ENCODE assay signal across 25 cellular contexts in genomic region chr6:159527351-159527750, GRCh38.
"Had no signal": no experiment of that assay in that cellular context is flagged by ENCODE, and none has a peak within 500 bp of the region (broad histone marks: within the 10 kb centered on the region; RNA-seq: fewer than 3 reads in every experiment).

No MANE protein-coding gene starts in this region.

- H3K4me1 ChIP-seq: body of pancreas, prostate gland, right atrium auricular region, upper lobe of right lung had no signal

- H3K9me3 Mint-ChIP-seq: activated B cell treated with CpG ODN at 0.5 μM for 24 hours; activated CD4-positive, alpha-beta memory T cell treated with anti-CD3 and anti-CD28 coated beads for 36 hours; activated naive CD4-positive, alpha-beta T cell treated with anti-CD3 and anti-CD28 coated beads, Interleukin-2, amount 50 U/mL, for 24 hours; dendritic cell treated with granulocyte-macrophage colony-stimulating factor and Interleukin-4, amounts not matched to agents 40 ng/mL and 50 ng/mL, for 4 days; natural killer cell treated with Interleukin-12 subunit alpha and Interleukin-12 subunit beta and Interleukin-15 and Interleukin-18, amount 100 ng/mL, for 72 hours had no signal

- DNase-seq: activated B cell treated with CpG ODN at 0.5 μM for 24 hours; activated CD4-positive, alpha-beta memory T cell treated with anti-CD3 and anti-CD28 coated beads for 36 hours; activated CD4-positive, alpha-beta T cell treated with anti-CD3 and anti-CD28 coated beads for 36 hours; activated CD8-positive, alpha-beta memory T cell treated with anti-CD3 and anti-CD28 coated beads, Interleukin-2, amount 10 ng/mL, durations not matched to agents 7 days and 5 days; activated gamma-delta T cell treated with Interleukin-2 at 50 U/mL for 16 hours; activated T-cell treated with anti-CD3 and anti-CD28 coated beads for 4 hours; anterior cingulate cortex; body of pancreas; effector CD4-positive, alpha-beta T cell; foreskin melanocyte; glutamatergic neuron; hippocampal formation; left cardiac atrium; ovary; stimulated activated CD4-positive, alpha-beta T cell treated with anti-CD3 and anti-CD28 coated beads, Interleukin-4, amount 100 ng/mL, for 24 hours; stimulated activated naive CD4-positive, alpha-beta T cell treated with Interleukin-2 at 50 U/mL for 16 hours; SW 1271; upper lobe of right lung had no signal

- H3K9me3 ChIP-seq: body of pancreas, neutrophil, ovary, prostate gland, right atrium auricular region, upper lobe of right lung had no signal

- H3K27ac Mint-ChIP-seq: activated B cell treated with CpG ODN at 0.5 μM for 24 hours; activated CD4-positive, alpha-beta memory T cell treated with anti-CD3 and anti-CD28 coated beads for 36 hours; activated CD4-positive, alpha-beta T cell treated with anti-CD3 and anti-CD28 coated beads for 36 hours; activated CD8-positive, alpha-beta memory T cell treated with anti-CD3 and anti-CD28 coated beads, Interleukin-2, amount 10 ng/mL, durations not matched to agents 7 days and 5 days; activated naive CD4-positive, alpha-beta T cell treated with anti-CD3 and anti-CD28 coated beads, Interleukin-2, amount 50 U/mL, for 24 hours; dendritic cell treated with granulocyte-macrophage colony-stimulating factor and Interleukin-4, amounts not matched to agents 40 ng/mL and 50 ng/mL, for 4 days; natural killer cell treated with Interleukin-12 subunit alpha and Interleukin-12 subunit beta and Interleukin-15 and Interleukin-18, amount 100 ng/mL, for 72 hours had no signal

- H3K27ac ChIP-seq: body of pancreas, cardiac muscle cell, neutrophil, ovary, prostate gland, right atrium auricular region, upper lobe of right lung had no signal

- H3K36me3 ChIP-seq: cardiac muscle cell, neutrophil, ovary, prostate gland, right atrium auricular region, upper lobe of right lung had no signal

- H3K36me3 Mint-ChIP-seq: activated CD4-positive, alpha-beta memory T cell treated with anti-CD3 and anti-CD28 coated beads for 36 hours; activated CD8-positive, alpha-beta memory T cell treated with anti-CD3 and anti-CD28 coated beads, Interleukin-2, amount 10 ng/mL, durations not matched to agents 7 days and 5 days; activated naive CD4-positive, alpha-beta T cell treated with anti-CD3 and anti-CD28 coated beads, Interleukin-2, amount 50 U/mL, for 24 hours; natural killer cell treated with Interleukin-12 subunit alpha and Interleukin-12 subunit beta and Interleukin-15 and Interleukin-18, amount 100 ng/mL, for 72 hours had no signal

- H3K4me3 Mint-ChIP-seq: activated B cell treated with CpG ODN at 0.5 μM for 24 hours; activated CD4-positive, alpha-beta memory T cell treated with anti-CD3 and anti-CD28 coated beads for 36 hours; activated CD4-positive, alpha-beta T cell treated with anti-CD3 and anti-CD28 coated beads for 36 hours; activated CD8-positive, alpha-beta memory T cell treated with anti-CD3 and anti-CD28 coated beads, Interleukin-2, amount 10 ng/mL, durations not matched to agents 7 days and 5 days; activated naive CD4-positive, alpha-beta T cell treated with anti-CD3 and anti-CD28 coated beads, Interleukin-2, amount 50 U/mL, for 24 hours; dendritic cell treated with granulocyte-macrophage colony-stimulating factor and Interleukin-4, amounts not matched to agents 40 ng/mL and 50 ng/mL, for 4 days; natural killer cell treated with Interleukin-12 subunit alpha and Interleukin-12 subunit beta and Interleukin-15 and Interleukin-18, amount 100 ng/mL, for 72 hours had no signal

- H3K27me3 ChIP-seq: body of pancreas, cardiac muscle cell, neutrophil, ovary, right atrium auricular region, upper lobe of right lung had no signal

- H3K4me3 ChIP-seq: body of pancreas, cardiac muscle cell, ovary, prostate gland, right atrium auricular region, upper lobe of right lung had no signal

- H3K4me1 Mint-ChIP-seq: activated B cell treated with CpG ODN at 0.5 μM for 24 hours; activated CD4-positive, alpha-beta T cell treated with anti-CD3 and anti-CD28 coated beads for 36 hours; activated CD8-positive, alpha-beta memory T cell treated with anti-CD3 and anti-CD28 coated beads, Interleukin-2, amount 10 ng/mL, durations not matched to agents 7 days and 5 days; activated naive CD4-positive, alpha-beta T cell treated with anti-CD3 and anti-CD28 coated beads, Interleukin-2, amount 50 U/mL, for 24 hours had no signal
